ENCODE assay signal across 1 cellular context in the genomic region with DNA sequence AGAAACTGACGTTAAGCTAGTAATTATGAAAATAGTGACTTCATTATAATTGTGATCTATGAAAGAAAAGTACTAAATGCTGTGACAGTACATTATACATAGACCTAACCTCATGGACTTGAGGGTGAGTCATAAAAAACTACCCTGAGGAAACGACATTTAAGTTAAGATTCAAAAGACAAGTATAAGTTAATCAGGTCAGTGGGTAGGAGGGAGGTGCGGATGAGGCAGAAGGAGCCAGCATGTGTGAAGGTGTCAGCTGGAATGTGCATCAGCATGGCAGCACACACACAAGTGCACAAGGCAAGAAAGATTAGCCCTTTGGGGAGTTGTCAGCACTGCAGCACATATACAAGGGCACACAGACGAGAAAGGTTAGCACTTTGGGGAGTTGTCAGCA.
TF ChIP-seq lines count a peak whose summit lies in the region.

No MANE protein-coding gene starts in this region.

TF ChIP-seq in GM12878, 131 proteins besides CTCF, POLR2A, EP300 and RAD21:
- TF ChIP-seq JUNB (IDR thresholded peaks at IDR 0.05) (peak; percentile 53), ATF7 (IDR thresholded peaks at IDR 0.05; ENCODE audit: low read depth) (0 out of 2 replicates have a peak, but pooled peaks have one; percentile 11), CREB1 (IDR thresholded peaks at IDR 0.05; ENCODE audit: low read depth) (peak; percentile 29; the same call in 1 of the 2 replicates), BHLHE40 (IDR thresholded peaks at IDR 0.05; ENCODE audit: borderline replicate concordance in 1 of 2, low read depth in 2 of 2, low read length in 1 of 2) (no peak)
